Comparison of ENCODE assay signal across 8 cellular contexts in the genomic region with DNA sequence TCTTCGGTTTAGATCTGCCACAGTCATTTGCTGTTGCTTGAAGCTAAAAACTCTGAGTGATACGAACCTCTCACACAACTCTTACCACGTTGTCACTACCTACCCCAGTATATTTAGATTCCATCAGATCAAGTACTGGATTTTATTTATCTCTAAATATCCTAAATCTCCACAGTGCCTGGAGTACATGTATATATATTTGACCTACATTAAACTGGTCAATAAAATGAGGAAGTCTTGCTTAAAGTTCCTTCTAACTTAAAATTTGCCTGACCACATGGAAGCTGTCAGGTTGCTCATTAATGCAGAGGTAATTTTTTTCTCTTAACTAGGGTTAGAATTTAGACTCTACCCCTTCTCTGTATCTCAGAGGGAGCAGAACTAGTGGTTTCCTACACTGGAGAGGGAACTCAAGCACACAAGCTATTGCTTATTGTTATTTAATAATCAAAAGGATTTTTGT. TPM values are rescaled to one million over a fixed set of nuclear protein-coding genes. Genes with fewer than 3 reads are reported as not detected.
A peak's percentile ranks its signal among the peaks of the same experiment; 100 is the strongest.
DNase-seq lines count a peak whose midpoint lies in the region; ATAC-seq, FAIRE-seq and TF ChIP-seq lines count a peak whose summit lies in the region.

No MANE protein-coding gene starts in this region.

- FAIRE-seq in pancreas (lab: Jason Lieb, UNC): no peak

- CTCF ChIA-PET in HEK293T (lab: Yijun Ruan, JAX): no interaction called here

- no peak overlapping the region for H3K4me3 ChIP-seq in pancreas

- DNase-seq in SW480 (ENCODE audit: low spot score) (peak; percentile 68), pancreas (no peak), NCI-H1930 (lab: John Stamatoyannopoulos, UW) (no peak), NCI-H748 treated with DMSO at 0.1 percent for 48 hours (lab: John Stamatoyannopoulos, UW) (no peak), HEK293T (ENCODE audit: extremely low spot score) (no peak)

- no peak for TF ChIP-seq CTCF in pancreas (IDR thresholded peaks at IDR 0.05)

- intact Hi-C loops in pancreas (cut with DNase I): no loop called here

- H3K36me3 ChIP-seq in pancreas: no peaks in the 10 kb centered on the region

- peak; percentile 2 for ATAC-seq in GM18858 (IDR thresholded peaks at IDR 0.05; ENCODE audit: unreplicated experiment)
- peak; percentile 25 for ATAC-seq in HG02943 (IDR thresholded peaks at IDR 0.05; ENCODE audit: low read depth, unreplicated experiment)
- no peak for ATAC-seq in pancreas
- no peak for ATAC-seq in HG02884 (IDR thresholded peaks at IDR 0.05; ENCODE audit: unreplicated experiment)

- peaks cover 22 to 40% (median 38%) of the 10 kb centered on the region in 3 donors for H3K4me1 ChIP-seq in pancreas

- peak overlapping the region; percentile 70 to 92 (median 80) for H3K27ac ChIP-seq in pancreas

- WGBS in pancreas, 2 donors: 62 to 70% methylated on average over 3 of the region's 3 CpGs

- POLR2A ChIA-PET in HEK293T (lab: Yijun Ruan, JAX): no interaction called here

- no peaks in the 10 kb centered on the region for H3K9me3 ChIP-seq in pancreas

- no peaks in the 10 kb centered on the region for H3K27me3 ChIP-seq in pancreas

TF ChIP-seq in HEK293T, 16 proteins besides CTCF, POLR2A, EP300 and RAD21:
- no peak for TF ChIP-seq ELF4 (IDR thresholded peaks at IDR 0.05)
- TF ChIP-seq HDGF (IDR thresholded peaks at IDR 0.05; ENCODE audit: borderline replicate concordance): no peak
- TF ChIP-seq ZNF384 (IDR thresholded peaks at IDR 0.05): no peak
- no peak for TF ChIP-seq ARNT (IDR thresholded peaks at IDR 0.05)
- no peak for TF ChIP-seq SP1 (IDR thresholded peaks at IDR 0.05)
- no peak for TF ChIP-seq BHLHE40 (IDR thresholded peaks at IDR 0.05; ENCODE audit: borderline replicate concordance)
- no peak for TF ChIP-seq NFRKB (IDR thresholded peaks at IDR 0.05)
- TF ChIP-seq, protein P1, sequence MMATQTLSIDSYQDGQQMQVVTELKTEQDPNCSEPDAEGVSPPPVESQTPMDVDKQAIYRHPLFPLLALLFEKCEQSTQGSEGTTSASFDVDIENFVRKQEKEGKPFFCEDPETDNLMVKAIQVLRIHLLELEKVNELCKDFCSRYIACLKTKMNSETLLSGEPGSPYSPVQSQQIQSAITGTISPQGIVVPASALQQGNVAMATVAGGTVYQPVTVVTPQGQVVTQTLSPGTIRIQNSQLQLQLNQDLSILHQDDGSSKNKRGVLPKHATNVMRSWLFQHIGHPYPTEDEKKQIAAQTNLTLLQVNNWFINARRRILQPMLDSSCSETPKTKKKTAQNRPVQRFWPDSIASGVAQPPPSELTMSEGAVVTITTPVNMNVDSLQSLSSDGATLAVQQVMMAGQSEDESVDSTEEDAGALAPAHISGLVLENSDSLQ (IDR thresholded peaks at IDR 0.05): no peak
- no peak for TF ChIP-seq FOXA1 (IDR thresholded peaks at IDR 0.05)
- TF ChIP-seq TARDBP (IDR thresholded peaks at IDR 0.05): no peak
- TF ChIP-seq L3MBTL2 (conservative IDR thresholded peaks at IDR 0.05): no peak
- TF ChIP-seq FOXK2 (IDR thresholded peaks at IDR 0.05): no peak
- no peak for TF ChIP-seq SUZ12 (IDR thresholded peaks at IDR 0.05)
- no peak for TF ChIP-seq LEF1 (IDR thresholded peaks at IDR 0.05; ENCODE audit: borderline replicate concordance)
- no peak for TF ChIP-seq FOXM1 (IDR thresholded peaks at IDR 0.05; ENCODE audit: borderline replicate concordance)
- TF ChIP-seq CTBP1 (IDR thresholded peaks at IDR 0.05; ENCODE audit: borderline replicate concordance): no peak

RNA-seq across cellular contexts. Expression of a gene that starts 3.1 kb away (rescaled TPM):
- 10 to 100 TPM in 3 of 6 donors, 1 to 10 TPM in 3; 8.7 to 27.0 (median 12.2) TPM for total RNA-seq in pancreas
- polyA plus RNA-seq in pancreas: 1 to 10 TPM; 1.5 to 2.2 TPM

Comparison
In these comparisons a context has a peak if more than half of its experiments do, and no peak if none do; other contexts are left out.
1. ATAC-seq: peak in GM18858 (single experiment) and HG02943 (single experiment); none in pancreas (0 of 4) and HG02884 (single experiment).